Comparison of ENCODE assay signal across 8 cellular contexts in genomic region chr17:76501018-76501826, GRCh38. TPM values are rescaled to one million over a fixed set of nuclear protein-coding genes. Genes with fewer than 3 reads are reported as not detected.
DNase-seq lines count a peak whose midpoint lies in the region; ATAC-seq and TF ChIP-seq lines count a peak whose summit lies in the region.

RHBDF2 (minus strand) TSS chr17:76501423; CDS start chr17:76481524, 19,899 bp downstream.

- H3K79me2 ChIP-seq in DND-41 (ENCODE audit: insufficient read depth, low read length) = no peaks in the 10 kb centered on the region

- peaks cover 11% of the 10 kb centered on the region for H3K27me3 ChIP-seq in DND-41 (ENCODE audit: insufficient read depth, low read length, poor library complexity)
- H3K27me3 ChIP-seq in neuron (ENCODE audit: insufficient read depth, low read length) = peaks cover 53% of the 10 kb centered on the region

- DNase-seq in DND-41 = peak; percentile 88
- peak; percentile 26 for DNase-seq in LNCaP clone FGC (ENCODE audit: low read depth)
- peak; percentile 55 for DNase-seq in SHP77 treated with DMSO at 0.1 percent for 48 hours (lab: John Stamatoyannopoulos, UW)
- DNase-seq in activated gamma-delta T cell treated with Interleukin-2 at 50 U/mL for 16 hours = peak; percentile 97
- DNase-seq in fibroblast of villous mesenchyme (ENCODE audit: low read depth) = peak; percentile 79
- peak; percentile 37 for DNase-seq in stromal cell of bone marrow (ENCODE audit: low read depth)

- H3K36me3 ChIP-seq in DND-41 (ENCODE audit: insufficient read depth, low read length) (no peaks in the 10 kb centered on the region), neuron (ENCODE audit: insufficient read depth, low read length) (no peaks in the 10 kb centered on the region)

- peak within 1 kb of the TSS; percentile 26 for H3K9ac ChIP-seq in DND-41 (ENCODE audit: low read depth, low read length)

- peak within 1 kb of the TSS; percentile 70 for H3K4me2 ChIP-seq in DND-41 (ENCODE audit: insufficient read depth, low read length)

- H3K9me3 ChIP-seq in DND-41 (ENCODE audit: insufficient read depth, low read length, severe bottlenecking) (no peaks in the 10 kb centered on the region), neuron (ENCODE audit: low read length) (no peaks in the 10 kb centered on the region)

- ATAC-seq in DND-41 (ENCODE audit: insufficient read depth, low read depth) (peak; percentile 86), GM21825 (IDR thresholded peaks at IDR 0.05; ENCODE audit: unreplicated experiment) (peak; percentile 63)

- H3K4me3 ChIP-seq in DND-41 (ENCODE audit: low read depth in 1 of 2, low read length in 2 of 2) = peak within 1 kb of the TSS in 1 of 2 experiments; percentile 48; a peak in 2 of 4 replicates
- H3K4me3 ChIP-seq in LNCaP clone FGC (ENCODE audit: low read depth, low read length) = peak within 1 kb of the TSS; percentile 80
- peak within 1 kb of the TSS; percentile 65 for H3K4me3 ChIP-seq in fibroblast of villous mesenchyme (ENCODE audit: low read depth, low read length)
- H3K4me3 ChIP-seq in neuron (ENCODE audit: low read length) = peak within 1 kb of the TSS; percentile 22

- H3K27ac ChIP-seq in DND-41 (ENCODE audit: low read length) = no peak within 1 kb of the TSS

- TF ChIP-seq CTCF in DND-41 (IDR thresholded peaks at IDR 0.05; ENCODE audit: borderline replicate concordance, extremely low read depth, low read length, poor library complexity, severe bottlenecking) (no peak), LNCaP clone FGC (IDR thresholded peaks at IDR 0.05; ENCODE audit: control insufficient read depth, extremely low read depth, insufficient read depth) (no peak), fibroblast of villous mesenchyme (IDR thresholded peaks at IDR 0.05; ENCODE audit: insufficient read depth, low read depth, low read length) (no peak)

- H3K4me1 ChIP-seq in DND-41 (ENCODE audit: insufficient read depth, low read length) (peaks cover 13% of the 10 kb centered on the region), neuron (ENCODE audit: insufficient read depth, low read length) (peaks cover 17% of the 10 kb centered on the region)

- peaks cover 16% of the 10 kb centered on the region; the same call in 1 of the 2 replicates for H4K20me1 ChIP-seq in DND-41 (ENCODE audit: insufficient read depth, low read length)

- peak within 1 kb of the TSS; percentile 65 for H2AFZ ChIP-seq in DND-41 (ENCODE audit: low read depth, low read length)
- no peak within 1 kb of the TSS for H2AFZ ChIP-seq in neuron (ENCODE audit: low read depth, low read length)

RNA-seq across cellular contexts. Expression of gene RHBDF2, which starts in this region (rescaled TPM):
- total RNA-seq in fibroblast of villous mesenchyme = 13.4 and 14.2 TPM in 2 replicates

Comparison
In these comparisons a context has a peak if more than half of its experiments do, and no peak if none do; other contexts are left out.
1. DNase-seq: peak in every context shown above with its lines; median percentile 97 in activated gamma-delta T cell treated with Interleukin-2 at 50 U/mL for 16 hours; 88 in DND-41; 79 in fibroblast of villous mesenchyme; 55 in SHP77 treated with DMSO at 0.1 percent for 48 hours; 37 in stromal cell of bone marrow; 26 in LNCaP clone FGC.